In genomic region chr19:52956917-52957316, GRCh38 we compare ENCODE assay signal across 34 cellular contexts. TPM values are rescaled to one million over a fixed set of nuclear protein-coding genes. Genes with fewer than 3 reads are reported as not detected.
DNase-seq lines count a peak whose midpoint lies in the region; ATAC-seq, FAIRE-seq and TF ChIP-seq lines count a peak whose summit lies in the region.
"Had no signal": no experiment of that assay in that cellular context is flagged by ENCODE, and none has a peak within 500 bp of the region (broad histone marks: within the 10 kb centered on the region; RNA-seq: fewer than 3 reads in every experiment).

No MANE protein-coding gene starts in this region.

- no peak for TF ChIP-seq EP300 in K562 (IDR thresholded peaks at IDR 0.05; ENCODE audit: low read length)

- H3K9me1 ChIP-seq in K562 (ENCODE audit: control insufficient read depth, insufficient read depth, low read length) = no peaks in the 10 kb centered on the region

- H2AK5ac ChIP-seq in mesendoderm (ENCODE audit: low read length) = no peak overlapping the region

- H3K27me3 Mint-ChIP-seq in endothelial cell (ENCODE audit: unreplicated experiment) = peaks cover 10% of the 10 kb centered on the region
- H3K27me3 Mint-ChIP-seq: CD4-positive, alpha-beta memory T cell; CD4-positive, CD25-positive, alpha-beta regulatory T cell; CD8-positive, alpha-beta memory T cell had no signal

- H3K9ac ChIP-seq in K562 (ENCODE audit: insufficient read depth in 1 of 2, low read depth in 2 of 2, low read length in 2 of 2) (no peak overlapping the region), mesendoderm (ENCODE audit: low read length) (no peak overlapping the region)
- H3K9ac ChIP-seq: BLaER1 had no signal

- H3K18ac ChIP-seq in mesendoderm (ENCODE audit: low read length) = no peak overlapping the region

- H3K79me1 ChIP-seq in mesendoderm (ENCODE audit: low read length) = peaks cover 18% of the 10 kb centered on the region

- H2AFZ ChIP-seq in K562 (ENCODE audit: low read depth, low read length) = no peak overlapping the region

- H3K27me3 ChIP-seq in K562 (ENCODE audit: control insufficient read depth in 2 of 2, insufficient read depth in 2 of 2, low read length in 2 of 2) (no peaks in the 10 kb centered on the region), mesendoderm (ENCODE audit: insufficient read depth, low read length, poor library complexity) (no peaks in the 10 kb centered on the region)
- H3K27me3 ChIP-seq: BE2C, BLaER1 had no signal

- intact Hi-C loops in K562 (cut with micrococcal nuclease) = no loop called here

- peak; percentile 29 for FAIRE-seq in K562 (lab: Jason Lieb, UNC)
- FAIRE-seq: A204.1, GM12878, GM12892, GM18507, GM19239 had no signal

- H2BK120ac ChIP-seq in mesendoderm (ENCODE audit: low read depth, low read length) = no peak overlapping the region

- peaks cover 76% of the 10 kb centered on the region for H3K36me3 ChIP-seq in K562 (ENCODE audit: control insufficient read depth, insufficient read depth, low read length)
- peaks cover 20% of the 10 kb centered on the region for H3K36me3 ChIP-seq in mesendoderm (ENCODE audit: control insufficient read depth, insufficient read depth, low read length)

- H3K27ac ChIP-seq in K562 (ENCODE audit: extremely low read depth, low read depth, low read length) = no peak overlapping the region
- H3K27ac ChIP-seq in coronary artery = no peak overlapping the region
- no peak overlapping the region for H3K27ac ChIP-seq in mesendoderm (ENCODE audit: low read depth, low read length)
- H3K27ac ChIP-seq: BLaER1 had no signal

- POLR2A ChIA-PET in K562 (lab: Yijun Ruan, JAX) = interaction anchor here (0.7 kb wide), 1 partner anchor 16 kb away, joined by 3 read pairs; no protein-coding TSS in a partner anchor

- no peak for TF ChIP-seq RAD21 in K562 (CRISPR knock-in tag; conservative IDR thresholded peaks at IDR 0.05 in 1 of 2, IDR thresholded peaks at IDR 0.05 in 1 of 2)

- H2BK15ac ChIP-seq in mesendoderm (replicated peaks; ENCODE audit: low read depth) = no peak overlapping the region

- CTCF ChIA-PET in K562 (lab: Yijun Ruan, JAX; ENCODE audit: low intra/inter-chr PET ratio) = interaction anchor here (0.6 kb wide), 1 partner anchor 36 kb away, joined by 3 read pairs; no protein-coding TSS in a partner anchor

- no peak overlapping the region for H4K8ac ChIP-seq in mesendoderm (ENCODE audit: low read depth, low read length)

- no peak for DNase-seq in K562 (ENCODE audit: extremely low read depth in 1 of 4, low spot score in 3 of 4)
- DNase-seq in coronary artery (ENCODE audit: low spot score) = peak; percentile 16
- DNase-seq in endothelial cell (ENCODE audit: low spot score) = no peak
- DNase-seq in mesendoderm = no peak
- no peak for DNase-seq in NCI-H510A treated with DMSO at 0.1 percent for 48 hours (lab: John Stamatoyannopoulos, UW)
- DNase-seq in NCI-H69 (lab: John Stamatoyannopoulos, UW) = no peak
- no peak for DNase-seq in T1000 (lab: John Stamatoyannopoulos, UW)
- DNase-seq: 8988T; ACHN; BE2C; C1 segment of cervical spinal cord; CD4-positive, alpha-beta memory T cell; CD4-positive, CD25-positive, alpha-beta regulatory T cell; CD8-positive, alpha-beta memory T cell; COR-L47; DMS 273 treated with DMSO at 0.1 percent for 48 hours; DMS153; DMS53; DMS79; DND-41; EL; GDM1 had no signal

- no peak for TF ChIP-seq POLR2A in K562 (conservative IDR thresholded peaks at IDR 0.05)

- H3K36me3 Mint-ChIP-seq in endothelial cell (ENCODE audit: low read depth, unreplicated experiment) = peaks cover 67% of the 10 kb centered on the region

- H3K23ac ChIP-seq in mesendoderm (ENCODE audit: low read length) = no peak overlapping the region

- H3K27ac Mint-ChIP-seq in endothelial cell (ENCODE audit: unreplicated experiment) = no peak overlapping the region
- H3K27ac Mint-ChIP-seq: CD14-positive monocyte; CD8-positive, alpha-beta memory T cell had no signal

- in situ Hi-C loops in K562 (cut with MboI) = no loop called here

- peaks cover 37% of the 10 kb centered on the region for H3K9me3 ChIP-seq in K562 (replicated peaks; ENCODE audit: control insufficient read depth, insufficient read depth, low read depth, low read length)

- no peak overlapping the region for H3K56ac ChIP-seq in mesendoderm (ENCODE audit: low read length)

- H4K20me1 ChIP-seq in K562 (replicated peaks; ENCODE audit: control insufficient read depth, insufficient read depth, low read length) = no peaks in the 10 kb centered on the region
- H4K20me1 ChIP-seq: BLaER1 had no signal

- H3K4me3 ChIP-seq in K562 = no peak overlapping the region
- H3K4me3 ChIP-seq in coronary artery = no peak overlapping the region
- H3K4me3 ChIP-seq in mesendoderm (ENCODE audit: low read length) = peak overlapping the region; percentile 12
- H3K4me3 ChIP-seq: BLaER1, GM12878 had no signal

- H2BK5ac ChIP-seq in mesendoderm (ENCODE audit: low read length) = no peak overlapping the region

- peaks cover 0 to 8% of the 10 kb centered on the region in 2 experiments; a peak in 3 of 5 replicates for H3K4me1 ChIP-seq in K562 (replicated peaks in 1 of 2; ENCODE audit: control insufficient read depth in 2 of 2, insufficient read depth in 2 of 2, low read length in 2 of 2)
- no peaks in the 10 kb centered on the region for H3K4me1 ChIP-seq in mesendoderm (ENCODE audit: control insufficient read depth, low read depth, low read length)
- H3K4me1 ChIP-seq: BE2C had no signal

- H4K5ac ChIP-seq in mesendoderm (ENCODE audit: low read length) = no peak overlapping the region

- no peak overlapping the region for H3K4ac ChIP-seq in mesendoderm (ENCODE audit: low read depth, low read length)

- ATAC-seq in K562 (no peak), GM21717 (IDR thresholded peaks at IDR 0.05; ENCODE audit: unreplicated experiment) (no peak)
- ATAC-seq: GM12878 had no signal

- WGBS in K562 (ENCODE audit: insufficient coverage, low coverage, missing lambda C conversion rate) = 98% methylated on average over 10 of the region's 10 CpGs
- WGBS in mesendoderm (ENCODE audit: extremely low coverage, insufficient coverage, low lambda C conversion rate) = no CpG with 5 or more reads among the region's 10 CpGs

- H3K4me1 Mint-ChIP-seq in endothelial cell (ENCODE audit: unreplicated experiment) = peaks cover 5% of the 10 kb centered on the region

- no peak for TF ChIP-seq CTCF in K562 (IDR thresholded peaks at IDR 0.05 in 2 of 3, conservative IDR thresholded peaks at IDR 0.05 in 1 of 3; ENCODE audit: insufficient read depth in 2 of 3, low read depth in 1 of 3, low read length in 3 of 3)
- TF ChIP-seq CTCF in coronary artery (IDR thresholded peaks at IDR 0.05) = no peak
- TF ChIP-seq CTCF in endothelial cell (IDR thresholded peaks at IDR 0.05; ENCODE audit: unreplicated experiment) = no peak

- H3K4me3 Mint-ChIP-seq in endothelial cell (ENCODE audit: unreplicated experiment) = peak overlapping the region; percentile 74
- H3K4me3 Mint-ChIP-seq: CD14-positive monocyte; CD4-positive, CD25-positive, alpha-beta regulatory T cell; CD8-positive, alpha-beta memory T cell had no signal

- peaks cover 44% of the 10 kb centered on the region for H3K79me2 ChIP-seq in K562 (ENCODE audit: control insufficient read depth, insufficient read depth, low read length)
- H3K79me2 ChIP-seq in mesendoderm (ENCODE audit: control insufficient read depth, insufficient read depth, low read length) = peaks cover 8% of the 10 kb centered on the region

- BruUV-seq in K562 (replicated peaks; lab: Mats Ljungman, UMichigan) = no TSS peak

- H3K9me3 Mint-ChIP-seq in endothelial cell (ENCODE audit: unreplicated experiment) = peaks cover 5% of the 10 kb centered on the region

- H3K4me2 ChIP-seq in K562 (ENCODE audit: insufficient read depth, low read length) = no peak overlapping the region
- no peak overlapping the region for H3K4me2 ChIP-seq in mesendoderm (ENCODE audit: low read length)
- H3K4me2 ChIP-seq: BLaER1 had no signal

RNA-seq across cellular contexts. Expression of gene ZNF816, which starts 5.8 kb away (rescaled TPM):
- total RNA-seq in K562 (2011; cell fraction: chromatin; rRNA removed; ENCODE audit: low replicate concordance) = 30.0 and 80.9 TPM in 2 replicates
- total RNA-seq in K562 (2011; cell fraction: nucleolus; rRNA removed) = 20.5 and 22.0 TPM in 2 replicates
- 27.3 and 32.6 TPM in 2 replicates for total RNA-seq in K562 (2011; cell fraction: nucleoplasm; rRNA removed)
- total RNA-seq in K562 (2014; rRNA removed) (10.7 and 11.3 TPM in 2 replicates), K562 (2014; rRNA removed; fragmentation: Illumina TruSeq; extraction: Trizol) (23.4 and 24.0 TPM in 2 replicates), K562 (2015; rRNA removed; fragmentation: Illumina TruSeq; extraction: Trizol) (19.3 and 23.3 TPM in 2 replicates), K562 (2021) (12.0 and 15.5 TPM in 2 replicates), endothelial cell (ENCODE audit: unreplicated experiment) (16.5 TPM)
- polyA plus RNA-seq in K562 (2011; rRNA removed) (18.0 and 18.8 TPM in 2 replicates), K562 (2014; fragmentation: Illumina TruSeq; extraction: Trizol) (13.0 and 13.1 TPM in 2 replicates), K562 (2014; fragmentation: Nextera tagmentation; extraction: Ambion mirVana) (10 to 100 TPM; 11.1 to 17.0 TPM), K562 (2014; rRNA removed) (6.6 and 8.6 TPM in 2 replicates)
- 4.3 and 9.0 TPM in 2 replicates for polyA plus RNA-seq in K562 (2011; cell fraction: cytosol; rRNA removed)
- 11.3 and 15.3 TPM in 2 replicates for polyA plus RNA-seq in K562 (2011; cell fraction: nucleus; rRNA removed)
- 7.6 and 7.8 TPM in 2 replicates for polyA plus RNA-seq in K562 (2012)
- 30.0 and 35.9 TPM in 2 replicates for polyA minus RNA-seq in K562 (2011; rRNA and poly(A)+ RNA removed)
- 12.1 and 19.6 TPM in 2 replicates for polyA minus RNA-seq in K562 (2011; cell fraction: cytosol; rRNA and poly(A)+ RNA removed)
- polyA minus RNA-seq in K562 (2011; cell fraction: nucleus; rRNA and poly(A)+ RNA removed) = 8.2 and 20.2 TPM in 2 replicates
- polyA plus RNA-seq in mesendoderm (2013, experiment 1 of 2) = 7.2 TPM
- 8.0 TPM for polyA plus RNA-seq in mesendoderm (2013, experiment 2 of 2)

RNA-seq across cellular contexts. Expression of gene ZNF888, which starts 33.7 kb away (rescaled TPM):
- total RNA-seq in K562 (2011; cell fraction: chromatin; rRNA removed; ENCODE audit: low replicate concordance) = 11.0 and 36.0 TPM in 2 replicates
- 7.5 and 10.3 TPM in 2 replicates for total RNA-seq in K562 (2011; cell fraction: nucleolus; rRNA removed)
- 12.6 and 13.6 TPM in 2 replicates for total RNA-seq in K562 (2011; cell fraction: nucleoplasm; rRNA removed)
- total RNA-seq in K562 (2014; rRNA removed) (6.9 and 8.9 TPM in 2 replicates), K562 (2014; rRNA removed; fragmentation: Illumina TruSeq; extraction: Trizol) (13.3 and 15.5 TPM in 2 replicates), K562 (2015; rRNA removed; fragmentation: Illumina TruSeq; extraction: Trizol) (12.1 TPM in 2 replicates), K562 (2021) (8.3 and 10.7 TPM in 2 replicates), endothelial cell (ENCODE audit: unreplicated experiment) (12.2 TPM)
- polyA plus RNA-seq in K562 (2011; rRNA removed) (9.6 and 12.5 TPM in 2 replicates), K562 (2014; fragmentation: Illumina TruSeq; extraction: Trizol) (9.9 and 10.1 TPM in 2 replicates), K562 (2014; fragmentation: Nextera tagmentation; extraction: Ambion mirVana) (1 to 10 TPM; 1.6 to 2.7 TPM), K562 (2014; rRNA removed) (4.5 and 5.9 TPM in 2 replicates)
- polyA plus RNA-seq in K562 (2011; cell fraction: cytosol; rRNA removed) = 2.2 and 4.6 TPM in 2 replicates
- 7.9 and 8.3 TPM in 2 replicates for polyA plus RNA-seq in K562 (2011; cell fraction: nucleus; rRNA removed)
- polyA plus RNA-seq in K562 (2012) = 7.5 and 8.1 TPM in 2 replicates
- polyA minus RNA-seq in K562 (2011; rRNA and poly(A)+ RNA removed) = 40.2 and 44.6 TPM in 2 replicates
- 10.2 and 14.1 TPM in 2 replicates for polyA minus RNA-seq in K562 (2011; cell fraction: cytosol; rRNA and poly(A)+ RNA removed)
- 7.1 and 13.7 TPM in 2 replicates for polyA minus RNA-seq in K562 (2011; cell fraction: nucleus; rRNA and poly(A)+ RNA removed)
- 4.5 TPM for polyA plus RNA-seq in mesendoderm (2013, experiment 1 of 2)
- 4.4 TPM for polyA plus RNA-seq in mesendoderm (2013, experiment 2 of 2)

RNA-seq across cellular contexts. Expression of gene ERVV-1, which starts 56.8 kb away (rescaled TPM):
- total RNA-seq in K562 (2011; cell fraction: chromatin; rRNA removed; ENCODE audit: low replicate concordance) = 0.16 and 0.60 TPM in 2 replicates
- 0.13 and 0.50 TPM in 2 replicates for total RNA-seq in K562 (2011; cell fraction: nucleolus; rRNA removed)
- 0.38 TPM in 1 of 2 replicates, not detected in the other for total RNA-seq in K562 (2011; cell fraction: nucleoplasm; rRNA removed)
- not detected in 2 replicates for total RNA-seq in K562 (2014; rRNA removed)
- not detected in 2 replicates for total RNA-seq in K562 (2014; rRNA removed; fragmentation: Illumina TruSeq; extraction: Trizol)
- not detected in 2 replicates for total RNA-seq in K562 (2015; rRNA removed; fragmentation: Illumina TruSeq; extraction: Trizol)
- total RNA-seq in K562 (2021) = not detected in 2 replicates
- 0.05 and 0.08 TPM in 2 replicates for polyA plus RNA-seq in K562 (2011; rRNA removed)
- 0.03 TPM in 1 of 2 replicates, not detected in the other for polyA plus RNA-seq in K562 (2011; cell fraction: cytosol; rRNA removed)
- 0.10 and 0.30 TPM in 2 replicates for polyA plus RNA-seq in K562 (2011; cell fraction: nucleus; rRNA removed)
- 0.06 TPM in 1 of 2 replicates, not detected in the other for polyA plus RNA-seq in K562 (2012)
- not detected in 2 replicates for polyA plus RNA-seq in K562 (2014; fragmentation: Illumina TruSeq; extraction: Trizol)
- not detected for polyA plus RNA-seq in K562 (2014; fragmentation: Nextera tagmentation; extraction: Ambion mirVana)
- polyA plus RNA-seq in K562 (2014; rRNA removed) = not detected in 2 replicates
- 0.09 and 0.18 TPM in 2 replicates for polyA minus RNA-seq in K562 (2011; rRNA and poly(A)+ RNA removed)
- not detected in 2 replicates for polyA minus RNA-seq in K562 (2011; cell fraction: cytosol; rRNA and poly(A)+ RNA removed)
- 0.11 TPM in 1 of 2 replicates, not detected in the other for polyA minus RNA-seq in K562 (2011; cell fraction: nucleus; rRNA and poly(A)+ RNA removed)
- not detected for total RNA-seq in endothelial cell (ENCODE audit: unreplicated experiment)
- polyA plus RNA-seq in mesendoderm (2013, experiment 1 of 2) = not detected
- not detected for polyA plus RNA-seq in mesendoderm (2013, experiment 2 of 2)
- total RNA-seq: A673; CD4-positive, alpha-beta memory T cell; CD4-positive, CD25-positive, alpha-beta regulatory T cell; CD8-positive, alpha-beta memory T cell; Daoy; G401; GM12878 had no signal
- polyA plus RNA-seq: AG04450; CD14-positive monocyte; CD4-positive, alpha-beta memory T cell; CD4-positive, CD25-positive, alpha-beta regulatory T cell; CD8-positive, alpha-beta memory T cell had no signal

RNA-seq across cellular contexts. Expression of gene ZNF320, which starts 59.5 kb away (rescaled TPM):
- 55.5 and 61.4 TPM in 2 replicates for total RNA-seq in K562 (2011; cell fraction: chromatin; rRNA removed; ENCODE audit: low replicate concordance)
- 37.0 and 39.7 TPM in 2 replicates for total RNA-seq in K562 (2011; cell fraction: nucleolus; rRNA removed)
- total RNA-seq in K562 (2011; cell fraction: nucleoplasm; rRNA removed) = 68.2 and 105 TPM in 2 replicates
- 7.7 and 8.3 TPM in 2 replicates for total RNA-seq in K562 (2014; rRNA removed)
- 14.6 and 16.1 TPM in 2 replicates for total RNA-seq in K562 (2014; rRNA removed; fragmentation: Illumina TruSeq; extraction: Trizol)
- 11.4 and 11.7 TPM in 2 replicates for total RNA-seq in K562 (2015; rRNA removed; fragmentation: Illumina TruSeq; extraction: Trizol)
- total RNA-seq in K562 (2021) = 11.9 and 14.2 TPM in 2 replicates
- polyA plus RNA-seq in K562 (2011; rRNA removed) = 25.4 and 25.6 TPM in 2 replicates
- 17.0 and 19.1 TPM in 2 replicates for polyA plus RNA-seq in K562 (2011; cell fraction: cytosol; rRNA removed)
- polyA plus RNA-seq in K562 (2011; cell fraction: nucleus; rRNA removed) = 30.1 and 33.0 TPM in 2 replicates
- 6.8 and 8.5 TPM in 2 replicates for polyA plus RNA-seq in K562 (2012)
- polyA plus RNA-seq in K562 (2014; fragmentation: Illumina TruSeq; extraction: Trizol) = 8.3 and 11.4 TPM in 2 replicates
- 1 to 10 TPM; 5.4 to 6.5 TPM for polyA plus RNA-seq in K562 (2014; fragmentation: Nextera tagmentation; extraction: Ambion mirVana)
- 11.0 and 15.6 TPM in 2 replicates for polyA plus RNA-seq in K562 (2014; rRNA removed)
- 12.1 and 14.5 TPM in 2 replicates for polyA minus RNA-seq in K562 (2011; rRNA and poly(A)+ RNA removed)
- 8.3 and 17.6 TPM in 2 replicates for polyA minus RNA-seq in K562 (2011; cell fraction: cytosol; rRNA and poly(A)+ RNA removed)
- polyA minus RNA-seq in K562 (2011; cell fraction: nucleus; rRNA and poly(A)+ RNA removed) = 12.3 and 13.2 TPM in 2 replicates
- total RNA-seq in endothelial cell (ENCODE audit: unreplicated experiment) = 34.7 TPM
- 8.3 TPM for polyA plus RNA-seq in mesendoderm (2013, experiment 1 of 2)
- polyA plus RNA-seq in mesendoderm (2013, experiment 2 of 2) = 8.6 TPM
- total RNA-seq: G401 had no signal
